Comparison of ENCODE assay signal across 1 cellular context in genomic region chr7:2632717-2633537, GRCh38.
TF ChIP-seq lines count a peak whose summit lies in the region.

No MANE protein-coding gene starts in this region.

TF ChIP-seq in IMR-90, 13 proteins besides CTCF, POLR2A, EP300 and RAD21 (continued from another document):
- TF ChIP-seq USF2 (IDR thresholded peaks at IDR 0.05; ENCODE audit: low read depth, low read length) = 0 out of 2 replicates have a peak, but pooled peaks have one; percentile 21
- TF ChIP-seq CEBPB (IDR thresholded peaks at IDR 0.05; ENCODE audit: low read depth, low read length) = no peak
